13 cellular contexts compared by ENCODE assay signal in genomic region chr2:181252248-181253148, GRCh38.
DNase-seq lines count a peak whose midpoint lies in the region; ATAC-seq, FAIRE-seq and TF ChIP-seq lines count a peak whose summit lies in the region.
"Had no signal": no experiment of that assay in that cellular context is flagged by ENCODE, and none has a peak within 500 bp of the region (broad histone marks: within the 10 kb centered on the region; RNA-seq: fewer than 3 reads in every experiment).

No MANE protein-coding gene starts in this region.

- H3K36me3 ChIP-seq in Karpas-422 (ENCODE audit: insufficient read depth, low read length) = no peaks in the 10 kb centered on the region
- H3K36me3 ChIP-seq: suprapubic skin had no signal

- no peak overlapping the region for H3K27ac ChIP-seq in Karpas-422 (ENCODE audit: low read length)
- H3K27ac ChIP-seq: C4-2B, suprapubic skin had no signal

- DNase-seq in DMS53 (lab: John Stamatoyannopoulos, UW) (peak; percentile 49), GM19239 (ENCODE audit: insufficient read length, low spot score) (no peak), Karpas-422 (no peak), WTC11 (ENCODE audit: low spot score) (peak; percentile 12), islet precursor cell (no peak), nephron progenitor cell (no peak)
- DNase-seq: head of caudate nucleus had no signal

- H2AFZ ChIP-seq in Karpas-422 (ENCODE audit: low read length) = peak overlapping the region; percentile 68; the same call in 1 of the 2 replicates

- ATAC-seq in WTC11 (peak; percentile 97), GM18873 (IDR thresholded peaks at IDR 0.05; ENCODE audit: low FRiP score, unreplicated experiment) (no peak), HG02840 (IDR thresholded peaks at IDR 0.05; ENCODE audit: low FRiP score, unreplicated experiment) (no peak)
- ATAC-seq: SK-N-SH treated with all-trans-retinoic acid at 6 μM for 48 hours had no signal

- TF ChIP-seq CTCF in WTC11 (IDR thresholded peaks at IDR 0.05) = no peak
- TF ChIP-seq CTCF in nephron progenitor cell (IDR thresholded peaks at IDR 0.05) = no peak

- no peaks in the 10 kb centered on the region for H3K36me3 Mint-ChIP-seq in WTC11
- H3K36me3 Mint-ChIP-seq in nephron progenitor cell (ENCODE audit: low read depth) = no peaks in the 10 kb centered on the region
- H3K36me3 Mint-ChIP-seq: memory B cell had no signal

- CTCF ChIA-PET in WTC11 (lab: Charles Lee) = no interaction called here

- no peak overlapping the region for H3K4me3 Mint-ChIP-seq in WTC11
- no peak overlapping the region for H3K4me3 Mint-ChIP-seq in nephron progenitor cell
- H3K4me3 Mint-ChIP-seq: memory B cell had no signal

- H3K9me3 Mint-ChIP-seq in WTC11 (no peaks in the 10 kb centered on the region), nephron progenitor cell (no peaks in the 10 kb centered on the region)
- H3K9me3 Mint-ChIP-seq: memory B cell had no signal

- no peaks in the 10 kb centered on the region; the same call in 1 of the 2 replicates for H3K9me2 ChIP-seq in Karpas-422 (replicated peaks; ENCODE audit: insufficient read depth, low read length)

- peak; percentile 51 for FAIRE-seq in GM19239 (lab: Jason Lieb, UNC)

- H3K4me1 Mint-ChIP-seq in WTC11 (no peaks in the 10 kb centered on the region), nephron progenitor cell (no peaks in the 10 kb centered on the region)
- H3K4me1 Mint-ChIP-seq: memory B cell had no signal

- H3K27ac Mint-ChIP-seq in WTC11 = no peak overlapping the region
- H3K27ac Mint-ChIP-seq in nephron progenitor cell = no peak overlapping the region
- H3K27ac Mint-ChIP-seq: memory B cell had no signal

- H3K4me2 ChIP-seq in Karpas-422 (ENCODE audit: low read depth, low read length, poor library complexity, severe bottlenecking) = no peak overlapping the region

- no peaks in the 10 kb centered on the region for H4K20me1 ChIP-seq in Karpas-422 (ENCODE audit: insufficient read depth, low read depth, low read length)

- H3K4me1 ChIP-seq in Karpas-422 (ENCODE audit: low read length) = no peaks in the 10 kb centered on the region
- H3K4me1 ChIP-seq: suprapubic skin had no signal

- H3K79me2 ChIP-seq in Karpas-422 (ENCODE audit: low read length) = no peaks in the 10 kb centered on the region

- H3K27me3 Mint-ChIP-seq in WTC11 (ENCODE audit: low read depth) = no peaks in the 10 kb centered on the region
- peaks cover 7% of the 10 kb centered on the region for H3K27me3 Mint-ChIP-seq in nephron progenitor cell (ENCODE audit: low read depth, poor library complexity)

- no peaks in the 10 kb centered on the region for H3K27me3 ChIP-seq in Karpas-422 (ENCODE audit: low read length)
- H3K27me3 ChIP-seq: suprapubic skin had no signal

- no peak overlapping the region for H3K4me3 ChIP-seq in Karpas-422 (ENCODE audit: low read length)
- H3K4me3 ChIP-seq: suprapubic skin had no signal

- POLR2A ChIA-PET in WTC11 (lab: Charles Lee) = no interaction called here

- no peaks in the 10 kb centered on the region for H3K9me3 ChIP-seq in Karpas-422 (ENCODE audit: low read length)
- H3K9me3 ChIP-seq: suprapubic skin had no signal

- H3K9ac ChIP-seq in Karpas-422 (ENCODE audit: low read length) = no peak overlapping the region

TF ChIP-seq in WTC11, 78 proteins besides CTCF, POLR2A, EP300 and RAD21:
- TF ChIP-seq FOXP4 (CRISPR knock-in tag; IDR thresholded peaks at IDR 0.05) = no peak

Comparison
In these comparisons a context has a peak if more than half of its experiments do, and no peak if none do; other contexts are left out.
1. DNase-seq: peak in DMS53 (single experiment) and WTC11 (single experiment); none in GM19239 (single experiment), Karpas-422 (single experiment), islet precursor cell (single experiment) and nephron progenitor cell (single experiment).